In genomic region chrX:154836163-154836562, GRCh38 we compare ENCODE assay signal across 7 cellular contexts. TPM values are rescaled to one million over a fixed set of nuclear protein-coding genes. Genes with fewer than 3 reads are reported as not detected.
"Had no signal": no experiment of that assay in that cellular context is flagged by ENCODE, and none has a peak within 500 bp of the region (broad histone marks: within the 10 kb centered on the region; RNA-seq: fewer than 3 reads in every experiment).

No MANE protein-coding gene starts in this region.

- H3K4me3 ChIP-seq: GM12878 had no signal

- FAIRE-seq: G401.6, GM12878, GM18507, GM19239 had no signal

- ATAC-seq: GM12878 had no signal

- DNase-seq: GDM1, GF-D8 had no signal

RNA-seq across cellular contexts. Expression of gene SMIM9, which starts 1.7 kb away (rescaled TPM):
- total RNA-seq: G401, GM12878 had no signal
- polyA plus RNA-seq: GM12878 had no signal
